In genomic region chr2:17380003-17380402, GRCh38 we compare ENCODE assay signal across 6 cellular contexts.
"Had no signal": no experiment of that assay in that cellular context is flagged by ENCODE, and none has a peak within 500 bp of the region (broad histone marks: within the 10 kb centered on the region; RNA-seq: fewer than 3 reads in every experiment).

No MANE protein-coding gene starts in this region.

- H3K9me3 Mint-ChIP-seq: H9 had no signal

- DNase-seq: GM23248, GOT3, H9, HCEC 1CT, IMR-90 had no signal

- H3K27ac ChIP-seq: GM23248 had no signal

- H3K4me3 ChIP-seq: GM23248, K562 had no signal

- H3K4me3 Mint-ChIP-seq: H9 had no signal

- H3K27ac Mint-ChIP-seq: H9 had no signal

- H3K9ac ChIP-seq: GM23248 had no signal

- H2AFZ ChIP-seq: GM23248 had no signal
